ENCODE assay signal across 2 cellular contexts in the genomic region with DNA sequence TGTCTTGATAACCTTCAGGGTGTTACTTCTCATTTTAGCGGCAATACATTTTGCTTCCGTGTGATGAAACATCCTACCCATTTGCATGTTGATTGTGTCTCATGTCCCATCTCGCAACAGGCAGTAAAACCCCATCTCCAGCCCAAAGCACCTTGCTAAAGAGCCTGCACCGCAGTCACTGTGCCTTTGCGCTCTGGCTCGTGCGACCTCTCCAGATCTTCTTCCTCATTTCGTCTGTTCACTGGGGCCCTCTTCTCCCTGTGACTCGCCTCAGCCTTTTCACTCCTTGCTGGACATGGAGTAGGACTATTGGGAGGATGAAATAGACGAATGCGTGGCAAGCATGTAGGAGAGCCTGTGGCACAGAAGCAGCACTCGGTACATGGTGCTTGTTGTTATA. TPM values are rescaled to one million over a fixed set of nuclear protein-coding genes. Genes with fewer than 3 reads are reported as not detected.
"Had no signal": no experiment of that assay in that cellular context is flagged by ENCODE, and none has a peak within 500 bp of the region (broad histone marks: within the 10 kb centered on the region; RNA-seq: fewer than 3 reads in every experiment).

No MANE protein-coding gene starts in this region.

RNA-seq across cellular contexts. Expression of a gene that starts 57.9 kb away (rescaled TPM):
- total RNA-seq: myocyte, sigmoid colon had no signal
